Comparison of ENCODE assay signal across 40 cellular contexts in genomic region chr20:871948-872347, GRCh38. TPM values are rescaled to one million over a fixed set of nuclear protein-coding genes. Genes with fewer than 3 reads are reported as not detected.
"Had no signal": no experiment of that assay in that cellular context is flagged by ENCODE, and none has a peak within 500 bp of the region (broad histone marks: within the 10 kb centered on the region; RNA-seq: fewer than 3 reads in every experiment).

No MANE protein-coding gene starts in this region.

- DNase-seq: Karpas-422, Kasumi-1, MG63, MM.1S, MV-4-11, NCI-H1048, NCI-H1092, NCI-H1092 treated with DMSO at 0.1 percent for 48 hours, NCI-H1105, NCI-H1105 treated with DMSO at 0.1 percent for 48 hours, NCI-H1417, NCI-H1417 treated with DMSO at 0.1 percent for 48 hours, NCI-H1436, NCI-H1436 treated with DMSO at 0.1 percent for 48 hours, NCI-H146, NCI-H1694, NCI-H1694 treated with DMSO at 0.1 percent for 48 hours, NCI-H187, NCI-H187 treated with DMSO at 0.1 percent for 48 hours, NCI-H1930, NCI-H2029, NCI-H2029 treated with DMSO at 0.1 percent for 48 hours, NCI-H2081, NCI-H2081 treated with DMSO at 0.1 percent for 48 hours, NCI-H2107, NCI-H2171, NCI-H2171 treated with DMSO at 0.1 percent for 48 hours, NCI-H2227 treated with DMSO at 0.1 percent for 48 hours, NCI-H226, NCI-H345, NCI-H446, NCI-H446 treated with DMSO at 0.1 percent for 48 hours, NCI-H510A, NCI-H510A treated with DMSO at 0.1 percent for 48 hours, NCI-H524, NCI-H524 treated with DMSO at 0.1 percent for 48 hours had no signal

- H3K4me3 ChIP-seq: MG63 had no signal

- H3K27me3 ChIP-seq: MG63 had no signal

- H3K9me3 ChIP-seq: MG63 had no signal

- H3K36me3 ChIP-seq: MG63 had no signal

RNA-seq across cellular contexts. Expression of gene ANGPT4, which starts 44.2 kb away (rescaled TPM):
- total RNA-seq: LHCN-M2, M059J, MCF 10A, NCI-H460 had no signal
